In genomic region chr11:34788642-34789041, GRCh38 we compare ENCODE assay signal across 18 cellular contexts.
"Had no signal": no experiment of that assay in that cellular context is flagged by ENCODE, and none has a peak within 500 bp of the region (broad histone marks: within the 10 kb centered on the region; RNA-seq: fewer than 3 reads in every experiment).

No MANE protein-coding gene starts in this region.

- H3K27me3 ChIP-seq: body of pancreas, suprapubic skin, upper lobe of left lung had no signal

- H3K4me3 ChIP-seq: body of pancreas, suprapubic skin, upper lobe of left lung had no signal

- H3K4me1 Mint-ChIP-seq: activated B cell treated with CpG ODN at 0.5 μM for 24 hours; central memory CD8-positive, alpha-beta T cell had no signal

- H3K9me3 Mint-ChIP-seq: activated B cell treated with CpG ODN at 0.5 μM for 24 hours had no signal

- H3K36me3 Mint-ChIP-seq: activated CD8-positive, alpha-beta memory T cell treated with anti-CD3 and anti-CD28 coated beads, Interleukin-2, amount 10 ng/mL, durations not matched to agents 7 days and 5 days had no signal

- H3K4me3 Mint-ChIP-seq: activated B cell treated with CpG ODN at 0.5 μM for 24 hours; activated CD8-positive, alpha-beta memory T cell treated with anti-CD3 and anti-CD28 coated beads, Interleukin-2, amount 10 ng/mL, durations not matched to agents 7 days and 5 days; activated T-cell treated with anti-CD3 and anti-CD28 coated beads, Interleukin-2, amount 50 U/mL, for 24 hours; central memory CD8-positive, alpha-beta T cell; dendritic cell treated with granulocyte-macrophage colony-stimulating factor and Interleukin-4, amounts not matched to agents 40 ng/mL and 50 ng/mL, for 4 days; effector memory CD8-positive, alpha-beta T cell; neural crest cell; T-cell had no signal

- H3K27ac Mint-ChIP-seq: activated B cell treated with CpG ODN at 0.5 μM for 24 hours; activated CD8-positive, alpha-beta memory T cell treated with anti-CD3 and anti-CD28 coated beads, Interleukin-2, amount 10 ng/mL, durations not matched to agents 7 days and 5 days; activated naive CD4-positive, alpha-beta T cell treated with anti-CD3 and anti-CD28 coated beads, Interleukin-2, amount 50 U/mL, for 72 hours; activated T-cell treated with anti-CD3 and anti-CD28 coated beads, Interleukin-2, amount 50 U/mL, for 24 hours; dendritic cell treated with granulocyte-macrophage colony-stimulating factor and Interleukin-4, amounts not matched to agents 40 ng/mL and 50 ng/mL, for 4 days; effector memory CD8-positive, alpha-beta T cell; T-cell had no signal

- DNase-seq: activated B cell treated with CpG ODN at 0.5 μM for 24 hours; activated CD8-positive, alpha-beta memory T cell treated with anti-CD3 and anti-CD28 coated beads, Interleukin-2, amount 10 ng/mL, durations not matched to agents 7 days and 5 days; activated effector memory CD4-positive, alpha-beta T cell treated with anti-CD3 and anti-CD28 coated beads, Interleukin-2, amount 50 U/mL, for 16 hours; activated T-cell treated with anti-CD3 and anti-CD28 coated beads, Interleukin-2, amount 50 U/mL, for 24 hours; amniotic stem cell; body of pancreas; effector memory CD8-positive, alpha-beta T cell; mesendoderm; stimulated activated CD4-positive, alpha-beta T cell treated with anti-CD3 and anti-CD28 coated beads, Interleukin-12 subunit alpha, Interleukin-12 subunit beta, amount 100 ng/mL, for 4 hours; stimulated activated naive CD4-positive, alpha-beta T cell; T-cell; upper lobe of left lung had no signal

- ATAC-seq: activated CD8-positive, alpha-beta memory T cell treated with anti-CD3 and anti-CD28 coated beads, Interleukin-2, amount 10 ng/mL, durations not matched to agents 7 days and 5 days; activated naive CD4-positive, alpha-beta T cell treated with anti-CD3 and anti-CD28 coated beads, Interleukin-2, amount 50 U/mL, for 72 hours; body of pancreas; effector memory CD8-positive, alpha-beta T cell; left lobe of liver; T-cell had no signal

- H3K36me3 ChIP-seq: suprapubic skin, upper lobe of left lung had no signal

- H3K27ac ChIP-seq: body of pancreas, suprapubic skin, upper lobe of left lung had no signal

- H3K9me3 ChIP-seq: body of pancreas, suprapubic skin, upper lobe of left lung had no signal
